ENCODE assay signal across 15 cellular contexts in genomic region chr3:37223084-37223975, GRCh38. TPM values are rescaled to one million over a fixed set of nuclear protein-coding genes. Genes with fewer than 3 reads are reported as not detected.
DNase-seq lines count a peak whose midpoint lies in the region; ATAC-seq and TF ChIP-seq lines count a peak whose summit lies in the region.
"Had no signal": no experiment of that assay in that cellular context is flagged by ENCODE, and none has a peak within 500 bp of the region (broad histone marks: within the 10 kb centered on the region; RNA-seq: fewer than 3 reads in every experiment).

No MANE protein-coding gene starts in this region.

- no peak for TF ChIP-seq CTCF in Caco-2 (IDR thresholded peaks at IDR 0.05; ENCODE audit: insufficient read depth in 1 of 2, low read depth in 1 of 2, low read length in 1 of 2, severe bottlenecking in 1 of 2, unreplicated experiment in 1 of 2)
- TF ChIP-seq CTCF in upper lobe of left lung (IDR thresholded peaks at IDR 0.05) = no peak

- CTCF ChIA-PET in Caco-2 (lab: Charles Lee) = no interaction called here

- H3K36me3 Mint-ChIP-seq in Caco-2 (ENCODE audit: insufficient read depth, unreplicated experiment) = no peaks in the 10 kb centered on the region

- POLR2A ChIA-PET in Caco-2 (lab: Charles Lee) = interaction anchor here (0.6 to 1.0 kb wide), 2 partner anchors 230 to 237 kb away, joined by 3 to 10 read pairs; partner anchors contain the start of genes EPM2AIP1 and MLH1

- TF ChIP-seq EP300 in upper lobe of left lung (IDR thresholded peaks at IDR 0.05) = no peak

- 75 to 77% methylated on average over 2 of the region's 2 CpGs for WGBS in upper lobe of left lung, 2 donors

- H3K27ac Mint-ChIP-seq in Caco-2 (ENCODE audit: unreplicated experiment) = peak overlapping the region; percentile 79
- H3K27ac Mint-ChIP-seq: activated B cell treated with CpG ODN at 0.5 μM for 24 hours had no signal

- H3K27ac ChIP-seq in upper lobe of left lung = no peak overlapping the region
- H3K27ac ChIP-seq: right lobe of liver had no signal

- peak; percentile 42 to 75 for DNase-seq in Caco-2
- peak; percentile 77 for DNase-seq in HT1080 (ENCODE audit: low read depth)
- peak; percentile 77 for DNase-seq in SKM-1 (lab: John Stamatoyannopoulos, UW; ENCODE audit: unreplicated experiment)
- peak; percentile 92 for DNase-seq in kidney tubule cell (ENCODE audit: low spot score)
- DNase-seq in NCI-H1694 treated with DMSO at 0.1 percent for 48 hours (lab: John Stamatoyannopoulos, UW) = no peak
- no peak for DNase-seq in upper lobe of left lung
- DNase-seq: activated B cell treated with CpG ODN at 0.5 μM for 24 hours; activated T-cell treated with anti-CD3 and anti-CD28 coated beads, Interleukin-2, amount 50 U/mL, for 48 hours; anterior cingulate cortex; C1 segment of cervical spinal cord; GF-D8; immature natural killer cell; right lobe of liver had no signal

- BruUV-seq in Caco-2 (replicated peaks; lab: Mats Ljungman, UMichigan) = no TSS peak

- H3K4me3 ChIP-seq in Caco-2 (ENCODE audit: low read depth, low read length) (no peak overlapping the region), upper lobe of left lung (no peak overlapping the region)
- H3K4me3 ChIP-seq: right lobe of liver had no signal

- H3K4me3 Mint-ChIP-seq in Caco-2 (ENCODE audit: unreplicated experiment) = no peak overlapping the region
- H3K4me3 Mint-ChIP-seq: activated B cell treated with CpG ODN at 0.5 μM for 24 hours, immature natural killer cell had no signal

- H3K27me3 ChIP-seq in Caco-2 (replicated peaks; ENCODE audit: control insufficient read depth, insufficient read depth, low read length) (no peaks in the 10 kb centered on the region), upper lobe of left lung (no peaks in the 10 kb centered on the region)
- H3K27me3 ChIP-seq: right lobe of liver had no signal

- H3K4me1 ChIP-seq in Caco-2 (peaks cover 50% of the 10 kb centered on the region), upper lobe of left lung (no peaks in the 10 kb centered on the region)

- no peaks in the 10 kb centered on the region for H3K36me3 ChIP-seq in Caco-2 (ENCODE audit: control insufficient read depth, insufficient read depth, low read length)
- H3K36me3 ChIP-seq in upper lobe of left lung = no peaks in the 10 kb centered on the region
- H3K36me3 ChIP-seq: right lobe of liver had no signal

- no peaks in the 10 kb centered on the region for H3K9me3 ChIP-seq in Caco-2
- H3K9me3 ChIP-seq in upper lobe of left lung = no peaks in the 10 kb centered on the region
- H3K9me3 ChIP-seq: right lobe of liver had no signal

- H3K9me3 Mint-ChIP-seq in Caco-2 (ENCODE audit: unreplicated experiment) = no peaks in the 10 kb centered on the region
- H3K9me3 Mint-ChIP-seq: activated B cell treated with CpG ODN at 0.5 μM for 24 hours, immature natural killer cell had no signal

- no peak for TF ChIP-seq POLR2A in upper lobe of left lung (IDR thresholded peaks at IDR 0.05)

- peaks cover 38% of the 10 kb centered on the region for H3K4me1 Mint-ChIP-seq in Caco-2 (ENCODE audit: low read depth, unreplicated experiment)
- H3K4me1 Mint-ChIP-seq: activated B cell treated with CpG ODN at 0.5 μM for 24 hours had no signal

- ATAC-seq in HG02642 (IDR thresholded peaks at IDR 0.05; ENCODE audit: poor library complexity, unreplicated experiment) (no peak), upper lobe of left lung (ENCODE audit: low FRiP score in 2 of 2) (no peak), GM21786 (IDR thresholded peaks at IDR 0.05; ENCODE audit: unreplicated experiment) (no peak)

- intact Hi-C loops in Caco-2 (cut with micrococcal nuclease; ENCODE audit: unreplicated experiment) = no loop called here

- H3K27me3 Mint-ChIP-seq in Caco-2 (ENCODE audit: insufficient read depth, unreplicated experiment) = no peaks in the 10 kb centered on the region

RNA-seq across cellular contexts. Expression of gene GOLGA4, which starts 19.7 kb away (rescaled TPM):
- 91.6 and 96.6 TPM in 2 replicates for total RNA-seq in Caco-2 (2022)
- total RNA-seq in HT1080 (2014; rRNA removed; shearing (Covaris generic)) = 29.7 and 30.0 TPM in 2 replicates
- 19.6 and 20.5 TPM in 2 replicates for polyA plus RNA-seq in HT1080 (2015; cell fraction: cytosol; rRNA removed)
- 14.3 and 19.0 TPM in 2 replicates for polyA plus RNA-seq in HT1080 (2015; cell fraction: nucleus; rRNA removed)
- 100 to 1,000 TPM in 2 of 6 donors, 10 to 100 TPM in 4; 68.3 to 175 (median 76.0) TPM for total RNA-seq in upper lobe of left lung

RNA-seq across cellular contexts. Expression of gene LRRFIP2, which starts 48.9 kb away (rescaled TPM):
- 37.8 and 47.1 TPM in 2 replicates for total RNA-seq in Caco-2 (2022)
- total RNA-seq in HT1080 (2014; rRNA removed; shearing (Covaris generic)) = 43.7 and 48.7 TPM in 2 replicates
- polyA plus RNA-seq in HT1080 (2015; cell fraction: cytosol; rRNA removed) = 40.7 and 50.4 TPM in 2 replicates
- polyA plus RNA-seq in HT1080 (2015; cell fraction: nucleus; rRNA removed) = 31.7 and 37.8 TPM in 2 replicates
- total RNA-seq in upper lobe of left lung = 100 to 1,000 TPM in 1 of 6 donors, 10 to 100 TPM in 5; 45.9 to 106 (median 78.8) TPM

Comparison
In these comparisons a context has a peak if more than half of its experiments do, and no peak if none do; other contexts are left out.
1. DNase-seq: peak in Caco-2 (2 of 2), HT1080 (single experiment), SKM-1 (single experiment) and kidney tubule cell (single experiment); none in NCI-H1694 treated with DMSO at 0.1 percent for 48 hours (single experiment) and upper lobe of left lung (0 of 2).